ENCODE assay signal across 8 cellular contexts in genomic region chr13:40206241-40207109, GRCh38.
DNase-seq lines count a peak whose midpoint lies in the region; ATAC-seq and TF ChIP-seq lines count a peak whose summit lies in the region.

No MANE protein-coding gene starts in this region.

- no peaks in the 10 kb centered on the region for H3K27me3 ChIP-seq in foreskin keratinocyte

- ATAC-seq in GM19452 (IDR thresholded peaks at IDR 0.05; ENCODE audit: unreplicated experiment) (peak; percentile 61), HG03460 (IDR thresholded peaks at IDR 0.05; ENCODE audit: unreplicated experiment) (peak; percentile 52), foreskin keratinocyte (peak; percentile 92), HG02970 (IDR thresholded peaks at IDR 0.05; ENCODE audit: low FRiP score, unreplicated experiment) (no peak)

- H3K4me1 ChIP-seq in foreskin keratinocyte, result peaks cover 18% of the 10 kb centered on the region

- DNase-seq in CD1c-positive myeloid dendritic cell (ENCODE audit: extremely low spot score) (peak; percentile 58), foreskin keratinocyte (peak; percentile 99 to 100), superior temporal gyrus (ENCODE audit: extremely low spot score) (peak; percentile 59), SHP77 (lab: John Stamatoyannopoulos, UW) (no peak)
- peak; percentile 33 to 40 for DNase-seq in activated CD4-positive, alpha-beta T cell treated with anti-CD3 and anti-CD28 coated beads, Interleukin-2, amount 50 U/mL, for 4 hours

- TF ChIP-seq CTCF in foreskin keratinocyte (conservative IDR thresholded peaks at IDR 0.05), result peak; percentile 37

- peak overlapping the region; percentile 80 for H3K27ac ChIP-seq in foreskin keratinocyte

Comparison
In these comparisons a context has a peak if more than half of its experiments do, and no peak if none do; other contexts are left out.
1. DNase-seq: peak in CD1c-positive myeloid dendritic cell (single experiment), activated CD4-positive, alpha-beta T cell treated with anti-CD3 and anti-CD28 coated beads, Interleukin-2, amount 50 U/mL, for 4 hours (2 of 2), foreskin keratinocyte (2 of 2) and superior temporal gyrus (single experiment); none in SHP77 (0 of 2).